In genomic region chr11:61361686-61362541, GRCh38 we compare ENCODE assay signal across 1 cellular context.
TF ChIP-seq lines count a peak whose summit lies in the region.

CYB561A3 (minus strand) TSS chr11:61361882; CDS start chr11:61356713, 5,169 bp downstream.
TMEM138 (plus strand) TSS chr11:61362374; CDS start chr11:61364391, 2,017 bp downstream.

TF ChIP-seq in K562, 482 proteins besides CTCF, POLR2A, EP300 and RAD21 (continued from another document and continues in another):
- TF ChIP-seq RERE (CRISPR knock-in tag; IDR thresholded peaks at IDR 0.05; ENCODE audit: borderline replicate concordance) (no peak), CBX5 (IDR thresholded peaks at IDR 0.05; ENCODE audit: borderline replicate concordance, low read depth) (no peak), MBD2 (IDR thresholded peaks at IDR 0.05; ENCODE audit: borderline replicate concordance, low read depth) (peak; percentile 28), NBN (IDR thresholded peaks at IDR 0.05; ENCODE audit: low read depth) (peak; percentile 61; the same call in 1 of the 2 replicates), MAFG (tag; conservative IDR thresholded peaks at IDR 0.05) (no peak), MTA3 (IDR thresholded peaks at IDR 0.05; ENCODE audit: borderline replicate concordance) (no peak; the same call in 1 of the 2 replicates), CREM (IDR thresholded peaks at IDR 0.05; ENCODE audit: low read depth) (peak; percentile 76), SMAD2 (IDR thresholded peaks at IDR 0.05; ENCODE audit: low read depth, low read length) (no peak), ZNF253 (CRISPR knock-in tag; conservative IDR thresholded peaks at IDR 0.05) (no peak), C11orf30 (IDR thresholded peaks at IDR 0.05; ENCODE audit: low read depth) (peak; percentile 41), CCAR2 (IDR thresholded peaks at IDR 0.05; ENCODE audit: low read depth, low read length) (no peak), KLF1 (tag; IDR thresholded peaks at IDR 0.05) (no peak), POLR2AphosphoS2 (IDR thresholded peaks at IDR 0.05; ENCODE audit: low read length) (no peak), ILF3 (IDR thresholded peaks at IDR 0.05; ENCODE audit: borderline replicate concordance) (no peak), CEBPG (CRISPR knock-in tag; IDR thresholded peaks at IDR 0.05) (no peak), CEBPG (tag; conservative IDR thresholded peaks at IDR 0.05 in 1 of 2, IDR thresholded peaks at IDR 0.05 in 1 of 2) (no peak), HINFP (tag; conservative IDR thresholded peaks at IDR 0.05; ENCODE audit: low read depth) (no peak), USF1 (CRISPR knock-in tag; IDR thresholded peaks at IDR 0.05) (no peak), FOXM1 (IDR thresholded peaks at IDR 0.05; ENCODE audit: low read depth) (peak; percentile 45), FOXM1 (CRISPR knock-in tag; IDR thresholded peaks at IDR 0.05; ENCODE audit: low read depth) (peak; percentile 65; the same call in 1 of the 2 replicates), ZBTB1 (CRISPR knock-in tag; IDR thresholded peaks at IDR 0.05; ENCODE audit: borderline replicate concordance, low read depth) (0 out of 2 replicates have a peak, but pooled peaks have one; percentile 27), ZNF175 (CRISPR knock-in tag; IDR thresholded peaks at IDR 0.05; ENCODE audit: low read depth) (no peak), ZNF184 (CRISPR knock-in tag; IDR thresholded peaks at IDR 0.05) (no peak), MCM7 (IDR thresholded peaks at IDR 0.05) (no peak), FOXO4 (CRISPR knock-in tag; IDR thresholded peaks at IDR 0.05) (no peak), DACH1 (IDR thresholded peaks at IDR 0.05; ENCODE audit: partially characterized antibody) (no peak), BRD9 (IDR thresholded peaks at IDR 0.05; ENCODE audit: low read depth, partially characterized antibody) (no peak), ZBTB33 (CRISPR knock-in tag; IDR thresholded peaks at IDR 0.05) (peak; percentile 60), KDM1A (IDR thresholded peaks at IDR 0.05) (no peak), MNT (conservative IDR thresholded peaks at IDR 0.05) (peak in 1 of 2 experiments; percentile 87), MED1 (CRISPR knock-in tag; IDR thresholded peaks at IDR 0.05; ENCODE audit: borderline replicate concordance) (no peak), ZNF764 (CRISPR knock-in tag; IDR thresholded peaks at IDR 0.05; ENCODE audit: low read depth) (no peak), STAT5A (IDR thresholded peaks at IDR 0.05; ENCODE audit: borderline replicate concordance, low read length) (no peak), SREBF1 (IDR thresholded peaks at IDR 0.05; ENCODE audit: borderline replicate concordance, low read depth, low read length) (no peak), SIX5 (IDR thresholded peaks at IDR 0.05; ENCODE audit: borderline replicate concordance in 1 of 2, insufficient read depth in 1 of 2, low read depth in 1 of 2, low read length in 2 of 2) (peak; percentile 42 to 47; a peak in 2 of 4 replicates), CBX3 (IDR thresholded peaks at IDR 0.05; ENCODE audit: borderline replicate concordance in 1 of 2, low read length in 2 of 2) (no peak; a peak in 2 of 3 replicates), SNAPC5 (CRISPR knock-in tag; IDR thresholded peaks at IDR 0.05) (no peak), HOMEZ (CRISPR knock-in tag; IDR thresholded peaks at IDR 0.05) (no peak), E2F5 (CRISPR knock-in tag; IDR thresholded peaks at IDR 0.05) (peak; percentile 8; the same call in 1 of the 2 replicates), ZFP91 (CRISPR knock-in tag; IDR thresholded peaks at IDR 0.05) (no peak), SP2 (IDR thresholded peaks at IDR 0.05; ENCODE audit: extremely low read depth, low read depth, low read length, poor library complexity, severe bottlenecking) (peak; percentile 52), ZFP1 (CRISPR knock-in tag; IDR thresholded peaks at IDR 0.05) (no peak), TGIF2 (CRISPR knock-in tag; IDR thresholded peaks at IDR 0.05) (no peak), SMAD4 (CRISPR knock-in tag; conservative IDR thresholded peaks at IDR 0.05) (peak; percentile 75), ARID1B (IDR thresholded peaks at IDR 0.05) (peak; percentile 40; the same call in 1 of the 2 replicates), CBX1 (IDR thresholded peaks at IDR 0.05; ENCODE audit: low read depth) (peak; percentile 21; the same call in 1 of the 2 replicates), E2F3 (CRISPR knock-in tag; IDR thresholded peaks at IDR 0.05) (peak; percentile 92), RBM22 (IDR thresholded peaks at IDR 0.05; ENCODE audit: low read depth, low read length, poor library complexity, severe bottlenecking) (peak; percentile 31), ASH1L (IDR thresholded peaks at IDR 0.05; ENCODE audit: borderline replicate concordance, low read depth, partially characterized antibody) (peak; percentile 43), ATF1 (CRISPR knock-in tag; IDR thresholded peaks at IDR 0.05) (no peak), ATF1 (tag; IDR thresholded peaks at IDR 0.05) (peak; percentile 80), NR4A1 (CRISPR knock-in tag; IDR thresholded peaks at IDR 0.05) (no peak), NR4A1 (tag; IDR thresholded peaks at IDR 0.05) (no peak), XRCC3 (IDR thresholded peaks at IDR 0.05) (no peak)
